In genomic region chr2:9126540-9126939, GRCh38 we compare ENCODE assay signal across 18 cellular contexts.
"Had no signal": no experiment of that assay in that cellular context is flagged by ENCODE, and none has a peak within 500 bp of the region (broad histone marks: within the 10 kb centered on the region; RNA-seq: fewer than 3 reads in every experiment).

No MANE protein-coding gene starts in this region.

- H3K4me3 Mint-ChIP-seq: IgD-negative memory B cell had no signal

- H3K4me1 Mint-ChIP-seq: IgD-negative memory B cell had no signal

- ATAC-seq: PC-3 had no signal

- H3K27ac ChIP-seq: RWPE1 had no signal

- DNase-seq: KBM-7, MV-4-11, NCI-H1048, NCI-H1105, NCI-H1417, NCI-H1436 treated with DMSO at 0.1 percent for 48 hours, NCI-H1694 treated with DMSO at 0.1 percent for 48 hours, NCI-H1930, NCI-H2081, NCI-H2107, NCI-H2227 treated with DMSO at 0.1 percent for 48 hours, NCI-H524, NCI-H526 treated with DMSO at 0.1 percent for 48 hours, NCI-H748 treated with DMSO at 0.1 percent for 48 hours, PC-3, SHP77 had no signal
